Comparison of ENCODE assay signal across 14 cellular contexts in the genomic region with DNA sequence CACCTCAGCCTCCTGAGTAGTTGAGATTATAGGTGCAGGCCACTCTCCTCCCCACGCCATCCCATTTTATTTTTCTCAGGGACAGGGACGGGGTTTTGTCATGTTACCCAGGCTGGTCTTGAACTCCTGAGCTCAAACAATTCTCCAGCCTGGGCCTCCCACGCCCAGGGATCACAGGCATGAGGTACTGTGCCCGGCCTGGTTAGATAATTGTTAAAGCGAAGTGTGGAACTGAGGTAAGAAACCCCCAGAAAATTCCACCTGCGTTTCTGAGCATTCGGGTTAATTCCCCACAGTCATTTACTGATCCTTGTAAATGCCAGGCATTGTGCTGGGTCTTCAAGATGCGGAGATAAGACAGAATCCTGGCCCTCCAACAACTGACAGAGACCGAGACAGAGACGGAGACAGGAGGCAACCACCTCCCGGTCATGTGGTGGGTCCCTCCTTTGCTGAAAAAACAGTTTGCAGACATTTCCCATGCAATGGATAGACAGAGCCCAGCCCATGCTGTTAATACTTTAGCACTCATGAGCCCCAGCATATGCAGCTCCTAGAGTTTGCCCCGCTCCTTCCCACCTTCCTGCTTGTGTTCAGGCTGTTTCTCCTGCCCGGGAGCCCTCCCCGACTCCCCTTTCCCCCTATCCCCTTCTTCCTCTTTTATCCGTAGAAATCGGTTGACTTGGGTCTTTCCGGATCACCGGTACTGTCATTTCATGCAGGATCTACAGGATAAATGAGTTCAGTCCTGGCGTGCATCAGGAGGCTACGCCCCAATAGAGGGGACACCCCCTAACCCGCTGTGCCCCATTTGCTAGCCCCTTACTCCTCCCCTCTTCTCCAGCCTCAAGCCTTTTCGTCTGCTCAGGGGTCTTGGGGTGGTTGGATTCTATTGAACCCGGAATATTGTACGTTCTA. TPM values are rescaled to one million over a fixed set of nuclear protein-coding genes. Genes with fewer than 3 reads are reported as not detected.
DNase-seq lines count a peak whose midpoint lies in the region; TF ChIP-seq lines count a peak whose summit lies in the region.
"Had no signal": no experiment of that assay in that cellular context is flagged by ENCODE, and none has a peak within 500 bp of the region (broad histone marks: within the 10 kb centered on the region; RNA-seq: fewer than 3 reads in every experiment).

No MANE protein-coding gene starts in this region.

- TF ChIP-seq CTCF in coronary artery (IDR thresholded peaks at IDR 0.05), result no peak

- no peaks in the 10 kb centered on the region for H3K9me3 ChIP-seq in HUES48 (ENCODE audit: control insufficient read depth, insufficient read depth, low read length)
- no peaks in the 10 kb centered on the region for H3K9me3 ChIP-seq in muscle layer of duodenum (ENCODE audit: control insufficient read depth in 1 of 2, low read length in 2 of 2)

- H3K36me3 ChIP-seq in HUES48 (ENCODE audit: control insufficient read depth, insufficient read depth, low read length), result no peaks in the 10 kb centered on the region
- H3K36me3 ChIP-seq in muscle layer of duodenum (ENCODE audit: control insufficient read depth in 1 of 2, insufficient read depth in 2 of 2, low read length in 2 of 2), result peaks cover 5 to 21% of the 10 kb centered on the region in 2 donors

- no peak overlapping the region for H3K9ac ChIP-seq in HUES48 (ENCODE audit: low read depth, low read length)

- H3K27ac ChIP-seq in HUES48 (ENCODE audit: low read depth, low read length) (peak overlapping the region; percentile 27), coronary artery (peak overlapping the region; percentile 91 to 96), muscle layer of duodenum (ENCODE audit: low read length) (peak overlapping the region; percentile 67), temporal lobe (ENCODE audit: low read depth, low read length) (peak overlapping the region; percentile 47)

- DNase-seq in coronary artery (ENCODE audit: low spot score) (peak; percentile 75), NCI-H524 (lab: John Stamatoyannopoulos, UW) (no peak), NCI-H82 treated with DMSO at 0.1 percent for 48 hours (lab: John Stamatoyannopoulos, UW; ENCODE audit: unreplicated experiment) (no peak), SHP77 treated with DMSO at 0.1 percent for 48 hours (lab: John Stamatoyannopoulos, UW) (no peak), NOMO-1 (lab: John Stamatoyannopoulos, UW; ENCODE audit: unreplicated experiment in 2 of 2) (no peak)
- DNase-seq: amniotic stem cell; CD4-positive, alpha-beta memory T cell; KBM-7; natural killer cell; NCI-H2081; stimulated activated CD4-positive, alpha-beta T cell treated with anti-CD3 and anti-CD28 coated beads, Interleukin-4, amount 100 ng/mL, for 1 hour had no signal

- H3K4me3 ChIP-seq in HUES48 (ENCODE audit: low read depth, low read length) (0 out of 2 replicates have a peak overlapping the region, but pooled peaks have one; percentile 13), coronary artery (peak overlapping the region; percentile 96), muscle layer of duodenum (ENCODE audit: low read depth in 1 of 2, low read length in 2 of 2) (peak overlapping the region; percentile 7 to 44)

- peaks cover 51% of the 10 kb centered on the region for H3K27me3 ChIP-seq in HUES48 (ENCODE audit: control insufficient read depth, insufficient read depth, low read length)
- no peaks in the 10 kb centered on the region for H3K27me3 ChIP-seq in muscle layer of duodenum (ENCODE audit: low read depth, low read length)

- H3K4me1 ChIP-seq in HUES48 (ENCODE audit: control insufficient read depth, insufficient read depth, low read length), result peaks cover 41% of the 10 kb centered on the region
- H3K4me1 ChIP-seq in muscle layer of duodenum (ENCODE audit: control insufficient read depth in 1 of 2, insufficient read depth in 2 of 2, low read length in 2 of 2), result peaks cover 3 to 26% of the 10 kb centered on the region in 2 donors

RNA-seq across cellular contexts. Expression of a gene that starts 1.6 kb away (rescaled TPM):
- total RNA-seq in temporal lobe, result 165 TPM

Comparison
In these comparisons a context has a peak if more than half of its experiments do, and no peak if none do; other contexts are left out.
1. H3K27ac ChIP-seq: peak in every context shown above with its lines; median percentile 94 in coronary artery; 67 in muscle layer of duodenum; 47 in temporal lobe; 27 in HUES48.
2. H3K4me3 ChIP-seq: peak in every context shown above with its lines; median percentile 96 in coronary artery; 26 in muscle layer of duodenum; 13 in HUES48.